In the genomic region with DNA sequence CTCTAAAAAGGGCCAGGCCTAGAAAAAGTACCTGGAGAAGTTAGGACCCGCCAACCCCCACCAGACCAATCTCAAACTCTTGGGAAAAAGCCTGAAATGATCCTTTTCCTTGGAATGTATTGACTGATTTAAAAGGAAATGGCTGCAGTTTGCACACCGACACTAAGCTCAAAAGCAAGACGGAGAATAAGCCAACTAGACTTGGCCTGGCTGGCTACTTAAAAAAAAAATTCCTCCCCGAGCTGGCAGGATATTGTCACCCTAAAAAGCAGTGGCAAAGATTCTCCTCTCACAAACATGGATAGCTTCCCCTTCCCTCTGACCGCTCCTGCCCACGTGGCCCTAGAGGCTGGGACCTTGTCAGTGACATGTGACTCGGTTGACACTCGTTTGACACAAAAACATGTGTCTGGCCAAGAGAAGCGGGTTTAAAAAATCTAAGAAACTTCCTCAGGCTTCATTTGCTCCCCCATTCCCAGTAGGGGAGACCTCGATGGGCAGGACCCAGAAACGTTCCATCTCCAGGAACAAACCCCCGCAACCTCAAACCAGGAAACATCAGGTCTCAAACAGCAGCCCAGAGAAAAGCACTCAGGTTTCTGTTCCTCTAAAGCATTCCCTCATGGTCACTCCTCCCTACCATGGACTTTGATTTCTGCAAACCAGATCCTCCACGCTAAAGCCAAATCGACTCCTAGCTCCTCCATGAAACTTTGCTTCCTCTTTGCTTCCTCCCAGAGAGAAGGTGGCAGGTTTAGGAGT, we compare ENCODE assay signal across 8 cellular contexts. TPM values are rescaled to one million over a fixed set of nuclear protein-coding genes. Genes with fewer than 3 reads are reported as not detected.
DNase-seq lines count a peak whose midpoint lies in the region; ATAC-seq and FAIRE-seq lines count a peak whose summit lies in the region.

No MANE protein-coding gene starts in this region.

- peaks cover 53% of the 10 kb centered on the region for H3K4me1 Mint-ChIP-seq in activated CD4-positive, alpha-beta T cell treated with anti-CD3 and anti-CD28 coated beads for 36 hours
- H3K4me1 Mint-ChIP-seq in activated T-helper 1 cell treated with anti-CD3 and anti-CD28 coated beads, Interleukin-12 subunit alpha, Interleukin-12 subunit beta, Interleukin-2, Interleukin-4 antibody, amounts not matched to agents 30 ng/mL and 10 ng/mL and 1 ng/mL, durations not matched to agents 14 hours and 24 hours and 36 hours (ENCODE audit: low read depth) = peaks cover 43% of the 10 kb centered on the region

- peak overlapping the region; percentile 75 for H3K4me3 Mint-ChIP-seq in activated CD4-positive, alpha-beta T cell treated with anti-CD3 and anti-CD28 coated beads for 36 hours
- peak overlapping the region; percentile 71 for H3K4me3 Mint-ChIP-seq in activated T-helper 1 cell treated with anti-CD3 and anti-CD28 coated beads, Interleukin-12 subunit alpha, Interleukin-12 subunit beta, Interleukin-2, Interleukin-4 antibody, amounts not matched to agents 30 ng/mL and 10 ng/mL and 1 ng/mL, durations not matched to agents 14 hours and 24 hours and 36 hours

- FAIRE-seq in HTR-8/SVneo (lab: Jason Lieb, UNC) = no peak

- H3K27me3 Mint-ChIP-seq in activated CD4-positive, alpha-beta T cell treated with anti-CD3 and anti-CD28 coated beads for 36 hours = no peaks in the 10 kb centered on the region
- H3K27me3 Mint-ChIP-seq in activated T-helper 1 cell treated with anti-CD3 and anti-CD28 coated beads, Interleukin-12 subunit alpha, Interleukin-12 subunit beta, Interleukin-2, Interleukin-4 antibody, amounts not matched to agents 30 ng/mL and 10 ng/mL and 1 ng/mL, durations not matched to agents 14 hours and 24 hours and 36 hours (ENCODE audit: insufficient read depth) = peaks cover 2% of the 10 kb centered on the region

- H3K9me3 Mint-ChIP-seq in activated CD4-positive, alpha-beta T cell treated with anti-CD3 and anti-CD28 coated beads for 36 hours (ENCODE audit: low read depth) = no peaks in the 10 kb centered on the region
- no peaks in the 10 kb centered on the region for H3K9me3 Mint-ChIP-seq in activated T-helper 1 cell treated with anti-CD3 and anti-CD28 coated beads, Interleukin-12 subunit alpha, Interleukin-12 subunit beta, Interleukin-2, Interleukin-4 antibody, amounts not matched to agents 30 ng/mL and 10 ng/mL and 1 ng/mL, durations not matched to agents 14 hours and 24 hours and 36 hours

- POLR2A ChIA-PET in activated CD4-positive, alpha-beta T cell treated with anti-CD3 and anti-CD28 coated beads for 36 hours (lab: Charles Lee) = interaction anchor here (0.6 to 1.7 kb wide), 2 partner anchors 18 to 157 kb away, joined by 4 to 5 read pairs; no protein-coding TSS in a partner anchor

- intact Hi-C loops in activated CD4-positive, alpha-beta T cell treated with anti-CD3 and anti-CD28 coated beads for 36 hours (cut with DNase I, micrococcal nuclease) = loop anchor here in 1 of 2 experiments (5.0 to 10.0 kb wide), 3 partner anchors 378 to 1123 kb away; a partner anchor contains a TSS
- intact Hi-C loops in activated T-helper 1 cell treated with anti-CD3 and anti-CD28 coated beads, Interleukin-12 subunit alpha, Interleukin-12 subunit beta, Interleukin-2, Interleukin-4 antibody, amounts not matched to agents 30 ng/mL and 10 ng/mL and 1 ng/mL, durations not matched to agents 14 hours and 24 hours and 36 hours (cut with micrococcal nuclease) = loop anchor here (10.0 kb wide), 2 partner anchors 360 to 850 kb away; a partner anchor contains a TSS
- intact Hi-C loops in left ventricle myocardium superior (cut with micrococcal nuclease) (no loop called here), posterior vena cava (cut with DNase I) (no loop called here)

- CTCF ChIA-PET in activated CD4-positive, alpha-beta T cell treated with anti-CD3 and anti-CD28 coated beads for 36 hours (lab: Charles Lee) = interaction anchor here (0.7 to 0.9 kb wide), 2 partner anchors 19 to 102 kb away, joined by 3 to 4 read pairs; no protein-coding TSS in a partner anchor

- no peak for DNase-seq in activated CD4-positive, alpha-beta T cell treated with anti-CD3 and anti-CD28 coated beads for 36 hours
- no peak for DNase-seq in activated CD4-positive, alpha-beta T cell treated with anti-CD3 and anti-CD28 coated beads for 48 hours
- no peak for DNase-seq in activated T-helper 1 cell treated with anti-CD3 and anti-CD28 coated beads, Interleukin-12 subunit alpha, Interleukin-12 subunit beta, Interleukin-2, Interleukin-4 antibody, amounts not matched to agents 30 ng/mL and 10 ng/mL and 1 ng/mL, durations not matched to agents 14 hours and 24 hours and 36 hours (ENCODE audit: low spot score)
- DNase-seq in left ventricle myocardium superior (peak; percentile 70), putamen (ENCODE audit: low spot score) (peak; percentile 63), HTR-8/SVneo (ENCODE audit: insufficient read length, low spot score) (no peak), posterior vena cava (ENCODE audit: low spot score) (no peak)

- no peak for ATAC-seq in activated CD4-positive, alpha-beta T cell treated with anti-CD3 and anti-CD28 coated beads for 36 hours
- ATAC-seq in left ventricle myocardium superior = no peak
- no peak for ATAC-seq in GM18517 (IDR thresholded peaks at IDR 0.05; ENCODE audit: unreplicated experiment)

- H3K36me3 Mint-ChIP-seq in activated CD4-positive, alpha-beta T cell treated with anti-CD3 and anti-CD28 coated beads for 36 hours (ENCODE audit: low read depth) = peaks cover 12% of the 10 kb centered on the region
- H3K36me3 Mint-ChIP-seq in activated T-helper 1 cell treated with anti-CD3 and anti-CD28 coated beads, Interleukin-12 subunit alpha, Interleukin-12 subunit beta, Interleukin-2, Interleukin-4 antibody, amounts not matched to agents 30 ng/mL and 10 ng/mL and 1 ng/mL, durations not matched to agents 14 hours and 24 hours and 36 hours (ENCODE audit: low read depth) = no peaks in the 10 kb centered on the region

- peak overlapping the region; percentile 87 for H3K27ac Mint-ChIP-seq in activated CD4-positive, alpha-beta T cell treated with anti-CD3 and anti-CD28 coated beads for 36 hours
- peak overlapping the region; percentile 80 for H3K27ac Mint-ChIP-seq in activated T-helper 1 cell treated with anti-CD3 and anti-CD28 coated beads, Interleukin-12 subunit alpha, Interleukin-12 subunit beta, Interleukin-2, Interleukin-4 antibody, amounts not matched to agents 30 ng/mL and 10 ng/mL and 1 ng/mL, durations not matched to agents 14 hours and 24 hours and 36 hours

RNA-seq across cellular contexts. Expression of a gene that starts 1.3 kb away (rescaled TPM):
- total RNA-seq in activated CD4-positive, alpha-beta T cell treated with anti-CD3 and anti-CD28 coated beads for 36 hours = 10 to 100 TPM; 14.2 to 15.3 TPM
- total RNA-seq in activated T-helper 1 cell treated with anti-CD3 and anti-CD28 coated beads, Interleukin-12 subunit alpha, Interleukin-12 subunit beta, Interleukin-2, Interleukin-4 antibody, amounts not matched to agents 30 ng/mL and 10 ng/mL and 1 ng/mL, durations not matched to agents 14 hours and 24 hours and 36 hours = 16.0 and 17.0 TPM in 2 replicates
- total RNA-seq in left ventricle myocardium superior = 15.7 TPM
- total RNA-seq in posterior vena cava = 1 to 10 TPM; 7.5 to 7.8 TPM

RNA-seq across cellular contexts. Expression of a gene that starts 23.1 kb away (rescaled TPM):
- total RNA-seq in activated CD4-positive, alpha-beta T cell treated with anti-CD3 and anti-CD28 coated beads for 36 hours = not detected
- total RNA-seq in activated T-helper 1 cell treated with anti-CD3 and anti-CD28 coated beads, Interleukin-12 subunit alpha, Interleukin-12 subunit beta, Interleukin-2, Interleukin-4 antibody, amounts not matched to agents 30 ng/mL and 10 ng/mL and 1 ng/mL, durations not matched to agents 14 hours and 24 hours and 36 hours = not detected in 2 replicates
- total RNA-seq in left ventricle myocardium superior (not detected), posterior vena cava (not detected)

RNA-seq across cellular contexts. Expression of a gene that starts 26.8 kb away (rescaled TPM):
- 10 to 100 TPM; 49.8 to 52.0 TPM for total RNA-seq in activated CD4-positive, alpha-beta T cell treated with anti-CD3 and anti-CD28 coated beads for 36 hours
- 82.5 and 84.9 TPM in 2 replicates for total RNA-seq in activated T-helper 1 cell treated with anti-CD3 and anti-CD28 coated beads, Interleukin-12 subunit alpha, Interleukin-12 subunit beta, Interleukin-2, Interleukin-4 antibody, amounts not matched to agents 30 ng/mL and 10 ng/mL and 1 ng/mL, durations not matched to agents 14 hours and 24 hours and 36 hours
- total RNA-seq in left ventricle myocardium superior = 5.4 TPM
- total RNA-seq in posterior vena cava = 1 to 10 TPM; 3.6 to 5.3 TPM

RNA-seq across cellular contexts. Expression of a gene that starts 52.5 kb away (rescaled TPM):
- 10 to 100 TPM; 55.8 to 61.6 TPM for total RNA-seq in activated CD4-positive, alpha-beta T cell treated with anti-CD3 and anti-CD28 coated beads for 36 hours
- 57.8 and 61.5 TPM in 2 replicates for total RNA-seq in activated T-helper 1 cell treated with anti-CD3 and anti-CD28 coated beads, Interleukin-12 subunit alpha, Interleukin-12 subunit beta, Interleukin-2, Interleukin-4 antibody, amounts not matched to agents 30 ng/mL and 10 ng/mL and 1 ng/mL, durations not matched to agents 14 hours and 24 hours and 36 hours
- total RNA-seq in left ventricle myocardium superior = 18.2 TPM
- 10 to 100 TPM; 18.8 to 21.0 TPM for total RNA-seq in posterior vena cava

RNA-seq across cellular contexts. Expression of a gene that starts 57.1 kb away (rescaled TPM):
- total RNA-seq in activated CD4-positive, alpha-beta T cell treated with anti-CD3 and anti-CD28 coated beads for 36 hours = under 1 TPM in 1 of 2 experiments, not detected in 1; 0.16 TPM
- 0.65 TPM in 1 of 2 replicates, not detected in the other for total RNA-seq in activated T-helper 1 cell treated with anti-CD3 and anti-CD28 coated beads, Interleukin-12 subunit alpha, Interleukin-12 subunit beta, Interleukin-2, Interleukin-4 antibody, amounts not matched to agents 30 ng/mL and 10 ng/mL and 1 ng/mL, durations not matched to agents 14 hours and 24 hours and 36 hours
- not detected for total RNA-seq in left ventricle myocardium superior
- total RNA-seq in posterior vena cava = under 1 TPM in 1 of 2 donors, not detected in 1; 0.74 TPM

Comparison
In these comparisons a context has a peak if more than half of its experiments do, and no peak if none do; other contexts are left out.
1. DNase-seq: peak in left ventricle myocardium superior (single experiment) and putamen (single experiment); none in activated CD4-positive, alpha-beta T cell treated with anti-CD3 and anti-CD28 coated beads for 36 hours (single experiment), activated CD4-positive, alpha-beta T cell treated with anti-CD3 and anti-CD28 coated beads for 48 hours (single experiment), activated T-helper 1 cell treated with anti-CD3 and anti-CD28 coated beads, Interleukin-12 subunit alpha, Interleukin-12 subunit beta, Interleukin-2, Interleukin-4 antibody, amounts not matched to agents 30 ng/mL and 10 ng/mL and 1 ng/mL, durations not matched to agents 14 hours and 24 hours and 36 hours (single experiment), HTR-8/SVneo (single experiment) and posterior vena cava (single experiment).